In the genomic region with DNA sequence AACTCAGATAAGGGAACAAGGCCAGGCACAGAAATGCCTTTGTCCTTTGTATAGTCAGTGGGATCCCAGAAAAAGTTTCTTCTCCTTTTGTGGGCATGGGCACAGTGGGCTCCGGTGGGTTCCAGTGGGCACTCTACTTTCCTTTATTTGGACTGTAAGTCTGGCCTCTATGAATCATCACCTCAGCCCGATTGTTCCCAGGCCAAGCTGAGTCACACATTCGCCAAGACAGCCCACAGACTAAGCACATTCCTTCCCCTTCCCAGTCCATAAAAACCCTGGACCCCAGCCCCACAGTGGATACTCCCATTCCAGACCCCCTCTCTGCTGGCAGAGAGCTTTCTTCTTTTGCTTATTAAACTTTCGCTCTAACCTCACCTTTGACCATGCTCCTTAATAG, we compare ENCODE assay signal across 13 cellular contexts.
DNase-seq lines count a peak whose midpoint lies in the region; ATAC-seq and TF ChIP-seq lines count a peak whose summit lies in the region.
"Had no signal": no experiment of that assay in that cellular context is flagged by ENCODE, and none has a peak within 500 bp of the region (broad histone marks: within the 10 kb centered on the region; RNA-seq: fewer than 3 reads in every experiment).

No MANE protein-coding gene starts in this region.

- DNase-seq in A172 (ENCODE audit: low spot score), result peak; percentile 59
- peak; percentile 34 for DNase-seq in HK-2 (ENCODE audit: unreplicated experiment)
- peak; percentile 26 for DNase-seq in astrocyte of the cerebellum (ENCODE audit: low read depth)
- DNase-seq in glomerular visceral epithelial cell (ENCODE audit: extremely low spot score), result peak; percentile 49
- no peak for DNase-seq in SIG-M5 treated with dmso at 0.1 percent for 504 hours (lab: John Stamatoyannopoulos, UW; ENCODE audit: unreplicated experiment)
- DNase-seq in COLO829 (ENCODE audit: low spot score), result no peak
- DNase-seq in activated effector memory CD4-positive, alpha-beta T cell treated with Interleukin-2 at 50 U/mL for 16 hours, result no peak
- DNase-seq: activated CD8-positive, alpha-beta T cell treated with anti-CD3 and anti-CD28 coated beads, Interleukin-2, amount 10 ng/mL, durations not matched to agents 7 days and 5 days; NCI-H2029; NCI-H748 treated with DMSO at 0.1 percent for 48 hours; ovary had no signal

- H3K4me3 ChIP-seq in astrocyte of the cerebellum (ENCODE audit: low read depth, low read length), result no peak overlapping the region
- H3K4me3 ChIP-seq: ovary, thoracic aorta had no signal

- TF ChIP-seq CTCF in astrocyte of the cerebellum (IDR thresholded peaks at IDR 0.05; ENCODE audit: low read depth, low read length, missing control alignments), result no peak

- ATAC-seq in HG02623 (IDR thresholded peaks at IDR 0.05; ENCODE audit: unreplicated experiment), result no peak
- ATAC-seq: activated CD8-positive, alpha-beta T cell treated with anti-CD3 and anti-CD28 coated beads, Interleukin-2, amount 10 ng/mL, durations not matched to agents 7 days and 5 days had no signal

- in situ Hi-C loops in astrocyte of the cerebellum (cut with HindIII; ENCODE audit: low sequenced_read_pairs), result no loop called here

Comparison
In these comparisons a context has a peak if more than half of its experiments do, and no peak if none do; other contexts are left out.
1. DNase-seq: peak in A172 (single experiment), HK-2 (single experiment), astrocyte of the cerebellum (single experiment) and glomerular visceral epithelial cell (single experiment); none in SIG-M5 treated with dmso at 0.1 percent for 504 hours (single experiment), COLO829 (single experiment) and activated effector memory CD4-positive, alpha-beta T cell treated with Interleukin-2 at 50 U/mL for 16 hours (single experiment).